14 cellular contexts compared by ENCODE assay signal in genomic region chr14:35299708-35300107, GRCh38. TPM values are rescaled to one million over a fixed set of nuclear protein-coding genes. Genes with fewer than 3 reads are reported as not detected.
DNase-seq lines count a peak whose midpoint lies in the region; ATAC-seq and TF ChIP-seq lines count a peak whose summit lies in the region.
"Had no signal": no experiment of that assay in that cellular context is flagged by ENCODE, and none has a peak within 500 bp of the region (broad histone marks: within the 10 kb centered on the region; RNA-seq: fewer than 3 reads in every experiment).

No MANE protein-coding gene starts in this region.

- H3K9me3 Mint-ChIP-seq in activated CD4-positive, alpha-beta T cell treated with anti-CD3 and anti-CD28 coated beads, Interleukin-2, amount 10 ng/mL, durations not matched to agents 7 days and 5 days = peaks cover 5% of the 10 kb centered on the region
- no peaks in the 10 kb centered on the region for H3K9me3 Mint-ChIP-seq in central memory CD8-positive, alpha-beta T cell

- H3K4me1 ChIP-seq in OCI-LY7 (ENCODE audit: insufficient read depth, low read length, poor library complexity, severe bottlenecking) = peaks cover 66% of the 10 kb centered on the region
- H3K4me1 ChIP-seq in psoas muscle = peaks cover 43% of the 10 kb centered on the region

- peaks cover 100% of the 10 kb centered on the region for H3K79me2 ChIP-seq in OCI-LY7 (ENCODE audit: insufficient read depth, low read depth, low read length)

- H3K4me3 ChIP-seq in OCI-LY7 (ENCODE audit: low read depth, low read length, poor library complexity, severe bottlenecking) = peak overlapping the region; percentile 16
- no peak overlapping the region for H3K4me3 ChIP-seq in psoas muscle
- H3K4me3 ChIP-seq: A549, pancreas, thyroid gland had no signal

- peak overlapping the region; percentile 11 for H3K27ac Mint-ChIP-seq in activated CD4-positive, alpha-beta T cell treated with anti-CD3 and anti-CD28 coated beads, Interleukin-2, amount 10 ng/mL, durations not matched to agents 7 days and 5 days
- peak overlapping the region; percentile 67 for H3K27ac Mint-ChIP-seq in central memory CD8-positive, alpha-beta T cell (ENCODE audit: low read depth)

- peaks cover 35% of the 10 kb centered on the region for H3K36me3 Mint-ChIP-seq in activated CD4-positive, alpha-beta T cell treated with anti-CD3 and anti-CD28 coated beads, Interleukin-2, amount 10 ng/mL, durations not matched to agents 7 days and 5 days (ENCODE audit: low read depth)
- H3K36me3 Mint-ChIP-seq in central memory CD8-positive, alpha-beta T cell (ENCODE audit: insufficient read depth) = peaks cover 9% of the 10 kb centered on the region

- no peaks in the 10 kb centered on the region for H3K27me3 ChIP-seq in psoas muscle (ENCODE audit: insufficient read depth in 3 of 3, low read length in 2 of 3)
- H3K27me3 ChIP-seq: pancreas, thyroid gland had no signal

- BruUV-seq in OCI-LY7 (replicated peaks; lab: Mats Ljungman, UMichigan) = no TSS peak

- peaks cover 76% of the 10 kb centered on the region for H3K36me3 ChIP-seq in OCI-LY7 (ENCODE audit: insufficient read depth, low read length)
- peaks cover 0 to 4% of the 10 kb centered on the region in 2 donors for H3K36me3 ChIP-seq in psoas muscle (ENCODE audit: insufficient read depth in 1 of 2, low read depth in 1 of 2)
- H3K36me3 ChIP-seq: pancreas, thyroid gland had no signal

- no peak overlapping the region for H3K4me3 Mint-ChIP-seq in activated CD4-positive, alpha-beta T cell treated with anti-CD3 and anti-CD28 coated beads, Interleukin-2, amount 10 ng/mL, durations not matched to agents 7 days and 5 days
- H3K4me3 Mint-ChIP-seq in central memory CD8-positive, alpha-beta T cell = peak overlapping the region; percentile 45

- H3K9me2 ChIP-seq in OCI-LY7 (ENCODE audit: insufficient read depth, low read length) = no peaks in the 10 kb centered on the region

- H3K27ac ChIP-seq in OCI-LY7 (ENCODE audit: low read depth, low read length, poor library complexity, severe bottlenecking) (peak overlapping the region; percentile 52), psoas muscle (peak overlapping the region; percentile 71)
- H3K27ac ChIP-seq: A549, pancreas, thyroid gland had no signal

- no peak for DNase-seq in activated CD4-positive, alpha-beta T cell treated with anti-CD3 and anti-CD28 coated beads, Interleukin-2, amount 10 ng/mL, durations not matched to agents 7 days and 5 days
- DNase-seq in activated CD4-positive, alpha-beta T cell treated with anti-CD3 and anti-CD28 coated beads for 1 hour = no peak
- DNase-seq in OCI-LY7 (ENCODE audit: low spot score) (no peak), psoas muscle (no peak), NCI-H82 (lab: John Stamatoyannopoulos, UW) (no peak), Kasumi-1 (lab: John Stamatoyannopoulos, UW) (no peak), MV-4-11 (lab: John Stamatoyannopoulos, UW) (no peak)
- DNase-seq in central memory CD8-positive, alpha-beta T cell (ENCODE audit: low spot score in 2 of 2) = no peak
- DNase-seq: effector CD8-positive, alpha-beta T cell; NCI-H69; pancreas; thyroid gland had no signal

- peaks cover 71% of the 10 kb centered on the region for H3K4me1 Mint-ChIP-seq in activated CD4-positive, alpha-beta T cell treated with anti-CD3 and anti-CD28 coated beads, Interleukin-2, amount 10 ng/mL, durations not matched to agents 7 days and 5 days
- H3K4me1 Mint-ChIP-seq in central memory CD8-positive, alpha-beta T cell = peaks cover 62% of the 10 kb centered on the region

- no peak overlapping the region for H2AFZ ChIP-seq in OCI-LY7 (ENCODE audit: low read length)

- TF ChIP-seq CTCF in OCI-LY7 (conservative IDR thresholded peaks at IDR 0.05; ENCODE audit: low read length) (no peak), psoas muscle (IDR thresholded peaks at IDR 0.05) (no peak)

- CTCF ChIA-PET in activated CD4-positive, alpha-beta T cell treated with anti-CD3 and anti-CD28 coated beads, Interleukin-2, amount 10 ng/mL, durations not matched to agents 7 days and 5 days (lab: Charles Lee) = interaction anchor here (1.1 to 1.4 kb wide), 4 partner anchors 13 to 52 kb away, joined by 3 read pairs; no protein-coding TSS in a partner anchor
- CTCF ChIA-PET in OCI-LY7 (lab: Charles Lee; ENCODE audit: unreplicated experiment) = interaction anchor here (1.2 kb wide), 1 partner anchor 65 kb away, joined by 3 read pairs; no protein-coding TSS in a partner anchor

- H3K4me2 ChIP-seq in OCI-LY7 (ENCODE audit: low read length) = peak overlapping the region; percentile 70
- H3K4me2 ChIP-seq: A549 had no signal

- no peak for ATAC-seq in central memory CD8-positive, alpha-beta T cell (replicated peaks; ENCODE audit: extremely low read depth, poor library complexity, severe bottlenecking)
- no peak for ATAC-seq in psoas muscle
- ATAC-seq: A549, pancreas, Right ventricle myocardium inferior had no signal

- 67 to 68% (median 68%) methylated on average over 1 of the region's 1 CpG for WGBS in psoas muscle, 3 donors

- peaks cover 18% of the 10 kb centered on the region for H4K20me1 ChIP-seq in OCI-LY7 (ENCODE audit: insufficient read depth, low read length)

- POLR2A ChIA-PET in activated CD4-positive, alpha-beta T cell treated with anti-CD3 and anti-CD28 coated beads, Interleukin-2, amount 10 ng/mL, durations not matched to agents 7 days and 5 days (lab: Charles Lee) = interaction anchor here (0.5 to 1.0 kb wide), 3 partner anchors 8 to 333 kb away, joined by 3 to 5 read pairs (median 4); partner anchors contain the start of gene PSMA6
- POLR2A ChIA-PET in OCI-LY7 (lab: Charles Lee) = interaction anchor here (0.7 to 2.9 kb wide), 7 partner anchors 8 to 105 kb away, joined by 3 to 32 read pairs (median 12); partner anchors contain the start of genes NFKBIA and PSMA6

- no peaks in the 10 kb centered on the region for H3K27me3 Mint-ChIP-seq in activated CD4-positive, alpha-beta T cell treated with anti-CD3 and anti-CD28 coated beads, Interleukin-2, amount 10 ng/mL, durations not matched to agents 7 days and 5 days
- H3K27me3 Mint-ChIP-seq in central memory CD8-positive, alpha-beta T cell = no peaks in the 10 kb centered on the region

- intact Hi-C loops in OCI-LY7 (cut with micrococcal nuclease; ENCODE audit: unreplicated experiment) = no loop called here
- intact Hi-C loops in psoas muscle (cut with DNase I) = loop anchor here (5.0 to 10.0 kb wide), 2 partner anchors 38 to 155 kb away; no protein-coding TSS in a partner anchor

- H3K9me3 ChIP-seq in OCI-LY7 (ENCODE audit: low read length) (peaks cover 14% of the 10 kb centered on the region; the same call in 1 of the 2 replicates), psoas muscle (no peaks in the 10 kb centered on the region)
- H3K9me3 ChIP-seq: A549, pancreas, thyroid gland had no signal

RNA-seq across cellular contexts. Expression of gene PSMA6, which starts 7.5 kb away (rescaled TPM):
- total RNA-seq in activated CD4-positive, alpha-beta T cell treated with anti-CD3 and anti-CD28 coated beads, Interleukin-2, amount 10 ng/mL, durations not matched to agents 7 days and 5 days = 100 to 1,000 TPM; 231 to 248 TPM
- total RNA-seq in OCI-LY7 (2014; rRNA removed; shearing (Covaris generic)) = 208 and 216 TPM in 2 replicates
- total RNA-seq in OCI-LY7 (2022) (249 and 267 TPM in 2 replicates), psoas muscle (100 to 1,000 TPM; 176 to 276 (median 262) TPM)
- 100 to 1,000 TPM; 328 to 653 (median 448) TPM for polyA plus RNA-seq in psoas muscle
